Comparison of ENCODE assay signal across 19 cellular contexts in the genomic region with DNA sequence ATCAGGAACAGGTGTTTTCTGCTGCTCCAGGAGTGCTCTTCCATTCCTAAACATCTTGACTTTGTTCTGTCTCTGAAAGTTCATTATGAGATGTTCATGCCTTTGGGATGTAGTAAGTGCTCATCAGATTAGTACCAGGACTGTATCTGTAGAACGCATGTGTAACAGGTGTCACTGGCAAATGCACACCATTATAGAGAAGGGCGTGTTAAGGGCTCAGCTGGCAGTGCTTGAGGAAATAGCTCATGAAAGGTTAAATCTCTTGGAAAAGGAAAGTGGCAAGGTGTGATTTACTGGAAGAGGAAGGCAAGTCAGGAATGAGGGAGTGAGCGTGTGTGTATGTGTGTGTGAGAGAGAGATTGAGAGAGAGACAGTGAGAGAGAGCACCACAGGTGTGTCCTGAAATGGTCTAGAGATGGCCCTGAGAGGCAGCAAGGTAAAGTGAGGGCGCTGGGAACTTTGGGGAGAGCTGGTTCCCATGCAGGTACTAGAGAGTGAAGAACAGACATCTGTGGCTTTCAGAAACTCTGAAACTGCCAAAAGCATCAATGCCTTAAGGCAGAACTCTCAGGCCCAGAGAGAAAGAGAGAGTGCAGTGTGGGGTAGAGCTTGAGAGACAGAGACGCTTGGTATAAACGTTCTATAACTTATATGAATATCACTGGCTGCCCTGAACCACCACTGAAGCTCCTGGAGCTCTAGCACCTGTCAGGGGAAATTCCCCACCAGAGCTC. TPM values are rescaled to one million over a fixed set of nuclear protein-coding genes. Genes with fewer than 3 reads are reported as not detected.
DNase-seq lines count a peak whose midpoint lies in the region; ATAC-seq and TF ChIP-seq lines count a peak whose summit lies in the region.
"Had no signal": no experiment of that assay in that cellular context is flagged by ENCODE, and none has a peak within 500 bp of the region (broad histone marks: within the 10 kb centered on the region; RNA-seq: fewer than 3 reads in every experiment).

No MANE protein-coding gene starts in this region.

- H3K4me3 ChIP-seq in GM12865 (ENCODE audit: low read depth, low read length) (no peak overlapping the region), coronary artery (no peak overlapping the region), thoracic aorta (no peak overlapping the region)
- H3K4me3 ChIP-seq: GM23338 had no signal

- no peaks in the 10 kb centered on the region for H3K4me1 ChIP-seq in thoracic aorta (ENCODE audit: control insufficient read depth in 1 of 2, low read depth in 2 of 2)

- H3K36me3 ChIP-seq in thoracic aorta, result no peaks in the 10 kb centered on the region

- H3K9me3 ChIP-seq in thoracic aorta, result no peaks in the 10 kb centered on the region

- H3K27me3 ChIP-seq in thoracic aorta (replicated peaks; ENCODE audit: insufficient read depth), result no peaks in the 10 kb centered on the region

- H3K27ac ChIP-seq in coronary artery (no peak overlapping the region), thoracic aorta (no peak overlapping the region)
- H3K27ac ChIP-seq: 22Rv1 had no signal

- peak; percentile 43 for ATAC-seq in HG02852 (IDR thresholded peaks at IDR 0.05; ENCODE audit: unreplicated experiment)
- peak; percentile 2 for ATAC-seq in thoracic aorta (ENCODE audit: insufficient number of reproducible peaks, low FRiP score, low read depth)
- ATAC-seq: CD8-positive, alpha-beta T cell; GM23338 had no signal

- TF ChIP-seq CTCF in GM12865 (IDR thresholded peaks at IDR 0.05; ENCODE audit: insufficient read depth, low read depth, low read length, missing control alignments) (no peak), coronary artery (IDR thresholded peaks at IDR 0.05) (no peak), thoracic aorta (IDR thresholded peaks at IDR 0.05) (no peak)

- DNase-seq in GM12865 (ENCODE audit: low read depth) (peak; percentile 80), coronary artery (ENCODE audit: low spot score) (peak; percentile 56), thoracic aorta (ENCODE audit: low spot score) (no peak), SHP77 (lab: John Stamatoyannopoulos, UW) (no peak), epidermal melanocyte (ENCODE audit: insufficient read length, low spot score) (no peak)
- DNase-seq in central memory CD4-positive, alpha-beta T cell, result no peak
- DNase-seq: CD8-positive, alpha-beta T cell; COR-L47; DMS153; DMS79 treated with DMSO at 0.1 percent for 48 hours; EL; H7; IMR-90; KBM-7 had no signal

RNA-seq across cellular contexts. Expression of a gene that starts 13.7 kb away (rescaled TPM):
- 10 to 100 TPM; 27.5 to 28.7 TPM for total RNA-seq in thoracic aorta
- total RNA-seq: A673; CD8-positive, alpha-beta T cell; GM23338; HT-29; IMR-90 had no signal

RNA-seq across cellular contexts. Expression of a gene that starts 56.7 kb away (rescaled TPM):
- total RNA-seq in thoracic aorta, result not detected
- total RNA-seq: A673; CD8-positive, alpha-beta T cell; GM23338; H7; HT-29; IMR-90 had no signal

Comparison
In these comparisons a context has a peak if more than half of its experiments do, and no peak if none do; other contexts are left out.
1. DNase-seq: peak in GM12865 (single experiment) and coronary artery (single experiment); none in thoracic aorta (single experiment), SHP77 (0 of 2), central memory CD4-positive, alpha-beta T cell (single experiment) and epidermal melanocyte (single experiment).